14 cellular contexts compared by ENCODE assay signal in genomic region chr17:199806-200603, GRCh38. TPM values are rescaled to one million over a fixed set of nuclear protein-coding genes. Genes with fewer than 3 reads are reported as not detected.
DNase-seq lines count a peak whose midpoint lies in the region; ATAC-seq and TF ChIP-seq lines count a peak whose summit lies in the region.
"Had no signal": no experiment of that assay in that cellular context is flagged by ENCODE, and none has a peak within 500 bp of the region (broad histone marks: within the 10 kb centered on the region; RNA-seq: fewer than 3 reads in every experiment).

No MANE protein-coding gene starts in this region.

- peak in 1 of 2 donors; percentile 4 for TF ChIP-seq POLR2A in adrenal gland (IDR thresholded peaks at IDR 0.05)

- H3K23ac ChIP-seq in mesenchymal stem cell (ENCODE audit: low read length in 2 of 2): no peak overlapping the region

- H2AFZ ChIP-seq in osteoblast (ENCODE audit: low read length) (no peak overlapping the region), mesenchymal stem cell (ENCODE audit: low read depth, low read length) (no peak overlapping the region)

- H3K27ac ChIP-seq in adrenal gland (peak overlapping the region in 2 of 5 donors; percentile 36 to 54), right cardiac atrium (ENCODE audit: low read length) (peak overlapping the region; percentile 28), osteoblast (ENCODE audit: low read depth, low read length) (no peak overlapping the region), mesenchymal stem cell (ENCODE audit: low read length, poor library complexity, severe bottlenecking) (no peak overlapping the region)
- H3K27ac ChIP-seq: HL-60 had no signal

- H2BK12ac ChIP-seq in mesenchymal stem cell (ENCODE audit: low read length in 2 of 2): no peak overlapping the region

- no peak overlapping the region for H3K4ac ChIP-seq in mesenchymal stem cell (ENCODE audit: low read depth in 1 of 2, low read length in 2 of 2)

- H4K20me1 ChIP-seq in osteoblast (ENCODE audit: insufficient read depth, low read length): no peaks in the 10 kb centered on the region

- H3K27me3 ChIP-seq in adrenal gland (no peaks in the 10 kb centered on the region), right cardiac atrium (ENCODE audit: control insufficient read depth, insufficient read depth) (no peaks in the 10 kb centered on the region), osteoblast (ENCODE audit: insufficient read depth, low read length) (peaks cover 22% of the 10 kb centered on the region), mesenchymal stem cell (ENCODE audit: control insufficient read depth in 1 of 2, insufficient read depth in 1 of 2, low read length in 2 of 2) (peaks cover 11 to 79% of the 10 kb centered on the region in 2 experiments)

- intact Hi-C loops in adrenal gland (cut with DNase I) (no loop called here), right cardiac atrium (cut with DNase I) (no loop called here)

- H3K4me2 ChIP-seq in osteoblast (ENCODE audit: insufficient read depth, low read length) (no peak overlapping the region), mesenchymal stem cell (ENCODE audit: low read length, poor library complexity, severe bottlenecking) (no peak overlapping the region)

- no peak overlapping the region for H3K18ac ChIP-seq in mesenchymal stem cell (ENCODE audit: low read depth in 1 of 2, low read length in 2 of 2)

- H3K4me1 ChIP-seq in adrenal gland (replicated peaks in 1 of 2): peaks cover 9 to 14% of the 10 kb centered on the region in 2 donors
- peaks cover 2% of the 10 kb centered on the region for H3K4me1 ChIP-seq in right cardiac atrium (ENCODE audit: control insufficient read depth, insufficient read depth, low read length)
- H3K4me1 ChIP-seq in osteoblast (ENCODE audit: insufficient read depth, low read length): no peaks in the 10 kb centered on the region
- H3K4me1 ChIP-seq in mesenchymal stem cell (ENCODE audit: control insufficient read depth, insufficient read depth, low read depth, low read length): peaks cover 13% of the 10 kb centered on the region

- H4K8ac ChIP-seq in mesenchymal stem cell (ENCODE audit: low read length): no peak overlapping the region

- WGBS in adrenal gland, 4 donors: 38 to 45% (median 44%) methylated on average over 12 to 14 of the region's 14 CpGs
- 36% methylated on average over 14 of the region's 14 CpGs for WGBS in right cardiac atrium
- WGBS in mesenchymal stem cell: 54% methylated on average over 14 of the region's 14 CpGs

- H3K4me3 ChIP-seq in adrenal gland (no peak overlapping the region), right cardiac atrium (ENCODE audit: low read length) (no peak overlapping the region), osteoblast (ENCODE audit: insufficient read depth, low read length) (no peak overlapping the region), mesenchymal stem cell (ENCODE audit: insufficient read depth in 1 of 2, low read depth in 1 of 2, low read length in 2 of 2) (no peak overlapping the region)
- H3K4me3 ChIP-seq: tibial nerve had no signal

- H3K36me3 ChIP-seq in adrenal gland (replicated peaks in 1 of 2) (no peaks in the 10 kb centered on the region), osteoblast (ENCODE audit: insufficient read depth, low read length) (no peaks in the 10 kb centered on the region), mesenchymal stem cell (ENCODE audit: control insufficient read depth in 1 of 2, insufficient read depth in 2 of 2, low read depth in 1 of 2, low read length in 2 of 2) (no peaks in the 10 kb centered on the region)
- H3K36me3 ChIP-seq: tibial nerve had no signal

- no peaks in the 10 kb centered on the region for H3K79me1 ChIP-seq in mesenchymal stem cell (replicated peaks; ENCODE audit: low read length, poor library complexity, severe bottlenecking)

- no peak overlapping the region for H2BK120ac ChIP-seq in mesenchymal stem cell (ENCODE audit: low read depth, low read length)

- DNase-seq in ELR (ENCODE audit: low read depth) (peak; percentile 24), adrenal gland (peak in 6 of 7 donors; percentile 41 to 79 (median 62)), right cardiac atrium (peak; percentile 59 to 86 (median 81)), osteoblast (ENCODE audit: insufficient read length, low spot score, missing footprints) (peak; percentile 38), GF-D8 (lab: John Stamatoyannopoulos, UW) (no peak), mesenchymal stem cell (no peak), NCI-H345 (lab: John Stamatoyannopoulos, UW) (no peak)
- DNase-seq: activated T-cell treated with anti-CD3 and anti-CD28 coated beads, Interleukin-2, amount 50 U/mL, for 72 hours; DND-41; NCI-H774; SW 1271 had no signal

- H2AK5ac ChIP-seq in mesenchymal stem cell (ENCODE audit: low read length, severe bottlenecking): no peak overlapping the region

- peak; percentile 70 to 81 for ATAC-seq in right cardiac atrium
- ATAC-seq in GM21447 (IDR thresholded peaks at IDR 0.05; ENCODE audit: unreplicated experiment): no peak
- ATAC-seq: activated T-cell treated with anti-CD3 and anti-CD28 coated beads, Interleukin-2, amount 50 U/mL, for 72 hours had no signal

- H4K91ac ChIP-seq in mesenchymal stem cell (ENCODE audit: low read length): no peak overlapping the region

- no peak for TF ChIP-seq CTCF in adrenal gland (IDR thresholded peaks at IDR 0.05)
- TF ChIP-seq CTCF in osteoblast (IDR thresholded peaks at IDR 0.05; ENCODE audit: extremely low read depth, low read depth, low read length): no peak

- H2BK15ac ChIP-seq in mesenchymal stem cell (ENCODE audit: low read depth, poor library complexity, severe bottlenecking): no peak overlapping the region

- no peak overlapping the region for H3K9ac ChIP-seq in mesenchymal stem cell (ENCODE audit: low read length)

- H3K14ac ChIP-seq in mesenchymal stem cell (ENCODE audit: low read length in 2 of 2): peak overlapping the region in 1 of 2 experiments; percentile 55

- no peaks in the 10 kb centered on the region for H3K79me2 ChIP-seq in osteoblast (ENCODE audit: insufficient read depth, low read length)

- no peaks in the 10 kb centered on the region for H3K9me3 ChIP-seq in adrenal gland (replicated peaks in 1 of 3)
- H3K9me3 ChIP-seq in right cardiac atrium (ENCODE audit: control insufficient read depth, low read length): no peaks in the 10 kb centered on the region
- H3K9me3 ChIP-seq in osteoblast (ENCODE audit: low read depth, low read length): no peaks in the 10 kb centered on the region
- no peaks in the 10 kb centered on the region for H3K9me3 ChIP-seq in mesenchymal stem cell (ENCODE audit: control insufficient read depth, low read length)
- H3K9me3 ChIP-seq: tibial nerve had no signal

- no peak overlapping the region for H2BK5ac ChIP-seq in mesenchymal stem cell (ENCODE audit: low read depth, low read length, poor library complexity, severe bottlenecking)

RNA-seq across cellular contexts. Expression of gene DOC2B, which starts 18.6 kb away (rescaled TPM):
- total RNA-seq in adrenal gland: 10 to 100 TPM in 1 of 8 donors, 1 to 10 TPM in 7; 2.6 to 15.7 (median 6.6) TPM
- polyA plus RNA-seq in adrenal gland: 10 to 100 TPM in 1 of 3 donors, 1 to 10 TPM in 2; 5.3 to 11.3 (median 5.8) TPM
- total RNA-seq in right cardiac atrium: 1 to 10 TPM; 2.3 to 5.3 (median 3.0) TPM
- polyA plus RNA-seq in right cardiac atrium: 2.8 TPM
- total RNA-seq in osteoblast: not detected in 2 replicates
- polyA plus RNA-seq in mesenchymal stem cell (2013, experiment 1 of 2): not detected
- 0.01 TPM for polyA plus RNA-seq in mesenchymal stem cell (2013, experiment 2 of 2)

Comparison
In these comparisons a context has a peak if more than half of its experiments do, and no peak if none do; other contexts are left out.
1. DNase-seq: peak in ELR (single experiment), adrenal gland (6 of 7), right cardiac atrium (3 of 3) and osteoblast (single experiment); none in GF-D8 (single experiment), mesenchymal stem cell (single experiment) and NCI-H345 (single experiment).